In the genomic region with DNA sequence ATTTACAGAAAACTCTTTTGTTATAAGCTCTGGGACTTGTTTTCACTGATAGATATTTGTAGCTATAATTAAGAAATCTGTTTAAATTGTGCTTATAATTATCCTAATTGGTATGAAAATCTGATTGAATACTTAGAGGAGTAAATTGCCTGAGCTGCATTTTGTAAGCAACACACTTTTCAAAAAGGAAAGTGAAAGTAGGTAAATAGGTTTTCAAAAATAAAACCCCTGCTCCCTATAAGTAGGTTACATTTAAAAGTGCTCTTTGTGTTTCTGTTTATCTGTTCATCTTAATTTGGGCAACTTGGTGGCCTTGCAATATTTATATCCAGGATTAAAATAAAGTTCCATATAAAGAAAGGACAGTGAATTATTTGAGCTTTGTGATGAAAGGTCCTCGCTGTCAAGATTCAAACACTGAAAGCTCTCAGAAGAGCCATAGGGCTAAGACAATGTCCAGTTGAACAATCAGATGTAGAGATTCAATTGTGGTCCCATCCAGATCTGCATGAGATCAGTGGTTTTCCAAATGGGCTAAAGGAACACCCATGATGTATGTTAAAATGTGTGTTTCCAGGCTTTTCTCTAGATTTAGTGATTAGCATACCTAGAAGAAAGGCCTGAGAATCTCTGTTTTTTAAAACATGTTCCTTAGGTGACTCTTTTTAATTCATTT, we compare ENCODE assay signal across 16 cellular contexts.
DNase-seq lines count a peak whose midpoint lies in the region; ATAC-seq and TF ChIP-seq lines count a peak whose summit lies in the region.
"Had no signal": no experiment of that assay in that cellular context is flagged by ENCODE, and none has a peak within 500 bp of the region (broad histone marks: within the 10 kb centered on the region; RNA-seq: fewer than 3 reads in every experiment).

No MANE protein-coding gene starts in this region.

- no peaks in the 10 kb centered on the region for H3K27me3 Mint-ChIP-seq in activated CD4-positive, alpha-beta T cell treated with anti-CD3 and anti-CD28 coated beads, Interleukin-2, amount 10 ng/mL, durations not matched to agents 24 days and 14 days

- H3K27ac Mint-ChIP-seq in activated CD4-positive, alpha-beta T cell treated with anti-CD3 and anti-CD28 coated beads, Interleukin-2, amount 10 ng/mL, durations not matched to agents 24 days and 14 days = no peak overlapping the region

- H3K36me3 Mint-ChIP-seq in activated CD4-positive, alpha-beta T cell treated with anti-CD3 and anti-CD28 coated beads, Interleukin-2, amount 10 ng/mL, durations not matched to agents 24 days and 14 days (ENCODE audit: low read depth) = no peaks in the 10 kb centered on the region

- POLR2A ChIA-PET in HEK293T (lab: Yijun Ruan, JAX) = no interaction called here

- H3K4me3 Mint-ChIP-seq in activated CD4-positive, alpha-beta T cell treated with anti-CD3 and anti-CD28 coated beads, Interleukin-2, amount 10 ng/mL, durations not matched to agents 24 days and 14 days = peak overlapping the region; percentile 15

- CTCF ChIA-PET in HEK293T (lab: Yijun Ruan, JAX) = no interaction called here

- ATAC-seq in GM19455 (IDR thresholded peaks at IDR 0.05; ENCODE audit: unreplicated experiment) = peak; percentile 54
- peak; percentile 70 for ATAC-seq in HG03439 (IDR thresholded peaks at IDR 0.05; ENCODE audit: unreplicated experiment)
- peak; percentile 24 for ATAC-seq in left lobe of liver
- ATAC-seq: HCT116 had no signal

- H3K9me3 Mint-ChIP-seq in activated CD4-positive, alpha-beta T cell treated with anti-CD3 and anti-CD28 coated beads, Interleukin-2, amount 10 ng/mL, durations not matched to agents 24 days and 14 days = no peaks in the 10 kb centered on the region

- intact Hi-C loops in activated CD4-positive, alpha-beta T cell treated with anti-CD3 and anti-CD28 coated beads, Interleukin-2, amount 10 ng/mL, durations not matched to agents 24 days and 14 days (cut with micrococcal nuclease) = no loop called here

- DNase-seq in activated CD4-positive, alpha-beta T cell treated with anti-CD3 and anti-CD28 coated beads, Interleukin-2, amount 10 ng/mL, durations not matched to agents 24 days and 14 days = no peak
- no peak for DNase-seq in activated CD4-positive, alpha-beta T cell treated with anti-CD3 and anti-CD28 coated beads for 1 hour
- DNase-seq in left lobe of liver (ENCODE audit: low spot score) = no peak
- no peak for DNase-seq in HEK293T (ENCODE audit: extremely low spot score)
- no peak for DNase-seq in stimulated activated CD4-positive, alpha-beta T cell treated with anti-CD3 and anti-CD28 coated beads, Interleukin-4, amount 100 ng/mL, for 4 hours
- DNase-seq in hepatic stellate cell (ENCODE audit: low spot score) = no peak
- DNase-seq: aorta; hypothalamus; MV-4-11; NCI-H510A; SJCRH30; stimulated activated CD4-positive, alpha-beta T cell treated with anti-CD3 and anti-CD28 coated beads, Interleukin-4, amount 100 ng/mL, for 24 hours; substantia nigra had no signal

- peaks cover 2% of the 10 kb centered on the region for H3K4me1 Mint-ChIP-seq in activated CD4-positive, alpha-beta T cell treated with anti-CD3 and anti-CD28 coated beads, Interleukin-2, amount 10 ng/mL, durations not matched to agents 24 days and 14 days

TF ChIP-seq in HEK293T, 16 proteins besides CTCF, POLR2A, EP300 and RAD21:
- no peak for TF ChIP-seq SUZ12 (IDR thresholded peaks at IDR 0.05)
